In the genomic region with DNA sequence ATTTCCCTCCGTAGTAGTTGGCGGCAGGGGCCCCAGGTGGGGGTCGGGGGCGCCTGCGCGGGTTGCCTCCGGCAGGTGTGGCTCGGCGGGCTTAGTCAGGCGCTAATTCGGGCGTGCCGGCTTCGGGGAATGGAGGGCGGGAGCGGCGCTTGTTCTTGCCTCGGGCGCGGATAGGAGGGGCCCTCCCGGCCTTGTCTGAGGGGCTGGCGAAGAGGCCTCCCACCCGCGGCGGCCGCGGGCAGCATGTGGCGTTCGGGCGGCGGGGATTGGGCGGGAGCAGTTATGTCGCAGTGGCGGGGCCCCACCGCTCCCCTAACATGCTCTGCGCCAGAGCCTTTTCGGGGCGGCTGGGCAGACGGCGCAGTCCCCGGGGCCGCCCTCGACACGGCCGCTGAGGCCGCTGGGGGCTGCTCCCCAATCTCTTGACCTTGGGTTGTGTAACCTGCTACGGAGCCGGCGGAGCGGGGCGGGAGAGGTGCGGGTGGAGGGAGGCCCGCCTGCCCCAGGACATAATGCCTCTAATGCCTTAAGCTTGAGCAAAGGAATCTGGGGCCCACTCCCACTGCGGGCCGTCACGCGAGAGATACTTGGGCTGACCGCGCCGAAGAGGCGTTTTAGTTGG, we compare ENCODE assay signal across 8 cellular contexts. TPM values are rescaled to one million over a fixed set of nuclear protein-coding genes. Genes with fewer than 3 reads are reported as not detected.
DNase-seq lines count a peak whose midpoint lies in the region; ATAC-seq lines count a peak whose summit lies in the region.

No MANE protein-coding gene starts in this region.

- 0% methylated on average over 42 to 61 of the region's 61 CpGs for WGBS in esophagus, 2 donors

- no peaks in the 10 kb centered on the region for H3K4me1 ChIP-seq in esophagus (ENCODE audit: control insufficient read depth in 2 of 2, insufficient read depth in 2 of 2, low read length in 1 of 2)

- H3K4me3 Mint-ChIP-seq in naive B cell: peak overlapping the region in 7 of 8 donors; percentile 92 to 100 (median 97)
- H3K4me3 Mint-ChIP-seq in stimulated activated effector memory CD8-positive, alpha-beta T cell treated with anti-CD3 and anti-CD28 coated beads, Interleukin-12 subunit alpha, Interleukin-12 subunit beta, amount 100 ng/mL, for 72 hours: peak overlapping the region; percentile 88

- peaks cover 42 to 54% (median 49%) of the 10 kb centered on the region in 3 donors for H3K4me1 Mint-ChIP-seq in naive B cell
- peaks cover 41% of the 10 kb centered on the region for H3K4me1 Mint-ChIP-seq in stimulated activated effector memory CD8-positive, alpha-beta T cell treated with anti-CD3 and anti-CD28 coated beads, Interleukin-12 subunit alpha, Interleukin-12 subunit beta, amount 100 ng/mL, for 72 hours

- no peaks in the 10 kb centered on the region for H3K36me3 ChIP-seq in esophagus (ENCODE audit: control insufficient read depth in 2 of 2, insufficient read depth in 2 of 2, low read length in 1 of 2)

- no peaks in the 10 kb centered on the region for H3K9me3 Mint-ChIP-seq in naive B cell
- no peaks in the 10 kb centered on the region for H3K9me3 Mint-ChIP-seq in stimulated activated effector memory CD8-positive, alpha-beta T cell treated with anti-CD3 and anti-CD28 coated beads, Interleukin-12 subunit alpha, Interleukin-12 subunit beta, amount 100 ng/mL, for 72 hours

- H3K9me3 ChIP-seq in esophagus (ENCODE audit: control insufficient read depth in 2 of 2, insufficient read depth in 1 of 2, low read depth in 1 of 2, low read length in 1 of 2): no peaks in the 10 kb centered on the region

- H3K4me3 ChIP-seq in esophagus (ENCODE audit: low read depth in 1 of 2, low read length in 2 of 2): peak overlapping the region; percentile 93 to 100

- H3K27ac Mint-ChIP-seq in naive B cell: peak overlapping the region in 5 of 6 donors; percentile 90 to 95 (median 94)
- H3K27ac Mint-ChIP-seq in stimulated activated effector memory CD8-positive, alpha-beta T cell treated with anti-CD3 and anti-CD28 coated beads, Interleukin-12 subunit alpha, Interleukin-12 subunit beta, amount 100 ng/mL, for 72 hours: peak overlapping the region; percentile 96

- DNase-seq in Daoy (ENCODE audit: low read depth) (peak; percentile 56), NCI-H69 (lab: John Stamatoyannopoulos, UW) (peak; percentile 76), naive B cell (peak; percentile 71), SW 1271 (lab: John Stamatoyannopoulos, UW) (no peak)
- DNase-seq in activated T-cell treated with anti-CD3 and anti-CD28 coated beads, Interleukin-2, amount 50 U/mL, for 1 hour: peak; percentile 80
- peak; percentile 57 to 86 for DNase-seq in stimulated activated effector memory CD8-positive, alpha-beta T cell treated with anti-CD3 and anti-CD28 coated beads, Interleukin-12 subunit alpha, Interleukin-12 subunit beta, amount 100 ng/mL, for 72 hours (ENCODE audit: low spot score in 2 of 2)

- peak overlapping the region; percentile 97 to 98 for H3K27ac ChIP-seq in esophagus (ENCODE audit: low read depth in 2 of 2, low read length in 1 of 2)

- no peaks in the 10 kb centered on the region for H3K27me3 Mint-ChIP-seq in naive B cell

- ATAC-seq in HG02588 (IDR thresholded peaks at IDR 0.05; ENCODE audit: unreplicated experiment) (peak; percentile 12), naive B cell (ENCODE audit: low read depth in 2 of 2) (peak; percentile 29 to 32)
- ATAC-seq in stimulated activated effector memory CD8-positive, alpha-beta T cell treated with anti-CD3 and anti-CD28 coated beads, Interleukin-12 subunit alpha, Interleukin-12 subunit beta, amount 100 ng/mL, for 72 hours: peak; percentile 53

- H3K36me3 Mint-ChIP-seq in naive B cell: no peaks in the 10 kb centered on the region
- H3K36me3 Mint-ChIP-seq in stimulated activated effector memory CD8-positive, alpha-beta T cell treated with anti-CD3 and anti-CD28 coated beads, Interleukin-12 subunit alpha, Interleukin-12 subunit beta, amount 100 ng/mL, for 72 hours: peaks cover 55% of the 10 kb centered on the region

- H3K27me3 ChIP-seq in esophagus (ENCODE audit: control insufficient read depth in 1 of 2, insufficient read depth in 2 of 2, low read length in 2 of 2): no peaks in the 10 kb centered on the region

RNA-seq across cellular contexts. Expression of a gene that starts 1.1 kb away (rescaled TPM):
- 110 and 133 TPM in 2 replicates for total RNA-seq in Daoy (2014; rRNA removed; shearing (Covaris generic))
- polyA plus RNA-seq in esophagus (10 to 100 TPM; 23.1 to 52.4 TPM), naive B cell (ENCODE audit: low read depth in 6 of 6) (10 to 100 TPM; 51.3 to 87.5 (median 66.3) TPM)

Comparison
In these comparisons a context has a peak if more than half of its experiments do, and no peak if none do; other contexts are left out.
1. DNase-seq: peak in Daoy (single experiment), NCI-H69 (single experiment), activated T-cell treated with anti-CD3 and anti-CD28 coated beads, Interleukin-2, amount 50 U/mL, for 1 hour (single experiment), naive B cell (single experiment) and stimulated activated effector memory CD8-positive, alpha-beta T cell treated with anti-CD3 and anti-CD28 coated beads, Interleukin-12 subunit alpha, Interleukin-12 subunit beta, amount 100 ng/mL, for 72 hours (2 of 2); none in SW 1271 (0 of 2).
2. Peak in every context shown above with its lines, with median percentiles within 50 percentile points of each other: ATAC-seq.